ENCODE assay signal across 6 cellular contexts in the genomic region with DNA sequence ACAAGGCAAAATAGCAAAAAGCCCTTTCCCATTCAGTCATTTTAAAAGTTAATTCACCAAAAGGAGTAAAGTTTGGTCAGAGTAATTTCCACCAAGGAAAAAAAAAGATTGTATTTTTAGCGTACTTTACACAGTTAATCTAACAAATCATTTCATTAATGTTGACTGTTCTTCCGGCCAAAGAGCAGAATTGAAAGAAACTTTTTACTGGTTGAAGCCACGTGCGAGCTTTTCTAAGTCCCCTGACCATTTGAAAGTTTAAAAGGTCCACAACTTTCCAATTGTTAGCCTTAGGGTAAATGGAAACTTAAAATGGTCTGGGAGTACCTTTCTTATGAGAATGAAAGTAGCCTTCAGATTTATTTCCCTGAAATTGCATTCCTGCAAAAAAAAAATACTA.
"Had no signal": no experiment of that assay in that cellular context is flagged by ENCODE, and none has a peak within 500 bp of the region (broad histone marks: within the 10 kb centered on the region; RNA-seq: fewer than 3 reads in every experiment).

No MANE protein-coding gene starts in this region.

- ATAC-seq: GM23338 had no signal

- H3K4me2 ChIP-seq: GM23338 had no signal

- H2AFZ ChIP-seq: GM23338 had no signal

- DNase-seq: H9, HCEC 1CT, KBM-7 had no signal

- H3K4me3 ChIP-seq: GM23338 had no signal

- FAIRE-seq: H1, HTR-8/SVneo had no signal
